8 cellular contexts compared by ENCODE assay signal in genomic region chr2:231463698-231464575, GRCh38. TPM values are rescaled to one million over a fixed set of nuclear protein-coding genes. Genes with fewer than 3 reads are reported as not detected.
DNase-seq lines count a peak whose midpoint lies in the region; ATAC-seq and TF ChIP-seq lines count a peak whose summit lies in the region.

A gene with protein sequence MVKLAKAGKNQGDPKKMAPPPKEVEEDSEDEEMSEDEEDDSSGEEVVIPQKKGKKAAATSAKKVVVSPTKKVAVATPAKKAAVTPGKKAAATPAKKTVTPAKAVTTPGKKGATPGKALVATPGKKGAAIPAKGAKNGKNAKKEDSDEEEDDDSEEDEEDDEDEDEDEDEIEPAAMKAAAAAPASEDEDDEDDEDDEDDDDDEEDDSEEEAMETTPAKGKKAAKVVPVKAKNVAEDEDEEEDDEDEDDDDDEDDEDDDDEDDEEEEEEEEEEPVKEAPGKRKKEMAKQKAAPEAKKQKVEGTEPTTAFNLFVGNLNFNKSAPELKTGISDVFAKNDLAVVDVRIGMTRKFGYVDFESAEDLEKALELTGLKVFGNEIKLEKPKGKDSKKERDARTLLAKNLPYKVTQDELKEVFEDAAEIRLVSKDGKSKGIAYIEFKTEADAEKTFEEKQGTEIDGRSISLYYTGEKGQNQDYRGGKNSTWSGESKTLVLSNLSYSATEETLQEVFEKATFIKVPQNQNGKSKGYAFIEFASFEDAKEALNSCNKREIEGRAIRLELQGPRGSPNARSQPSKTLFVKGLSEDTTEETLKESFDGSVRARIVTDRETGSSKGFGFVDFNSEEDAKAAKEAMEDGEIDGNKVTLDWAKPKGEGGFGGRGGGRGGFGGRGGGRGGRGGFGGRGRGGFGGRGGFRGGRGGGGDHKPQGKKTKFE (minus strand): TSS chr2:231464484. CDS start chr2:231464353, 131 bp downstream.

- DNase-seq in EL (peak; percentile 97), GM23338 (ENCODE audit: low spot score) (peak; percentile 81), LNCaP clone FGC (ENCODE audit: low read depth) (peak; percentile 86), foreskin fibroblast (peak; percentile 89 to 98), nucleus accumbens (lab: John Stamatoyannopoulos, UW) (peak in 41 of 56 donors; percentile 42 to 93 (median 75))
- peak; percentile 77 for DNase-seq in activated effector memory CD4-positive, alpha-beta T cell treated with Interleukin-2 at 50 U/mL for 16 hours

- no peak for TF ChIP-seq CTCF in GM23338 (conservative IDR thresholded peaks at IDR 0.05; ENCODE audit: low read depth in 2 of 2)
- no peak for TF ChIP-seq CTCF in LNCaP clone FGC (IDR thresholded peaks at IDR 0.05; ENCODE audit: control insufficient read depth, extremely low read depth, insufficient read depth)
- TF ChIP-seq CTCF in foreskin fibroblast (IDR thresholded peaks at IDR 0.05; ENCODE audit: low read depth, low read length), result no peak

- peak; percentile 90 for ATAC-seq in GM23338

- peaks cover 23% of the 10 kb centered on the region for H3K27me3 Mint-ChIP-seq in GM23338 (ENCODE audit: insufficient read depth, low read depth, poor library complexity)

- H3K36me3 ChIP-seq in GM23338 (ENCODE audit: insufficient read depth), result peaks cover 45% of the 10 kb centered on the region

- H3K27ac ChIP-seq in GM23338 (ENCODE audit: low read depth) (peak within 1 kb of the TSS; percentile 99), temporal lobe (ENCODE audit: low read depth, low read length) (peak within 1 kb of the TSS; percentile 88)

- H3K4me1 ChIP-seq in GM23338 (ENCODE audit: insufficient read depth), result peaks cover 21% of the 10 kb centered on the region

- H3K4me3 Mint-ChIP-seq in GM23338, result peak within 1 kb of the TSS; percentile 96

- peak within 1 kb of the TSS; percentile 100 for H3K4me2 ChIP-seq in GM23338

- peaks cover 9% of the 10 kb centered on the region; the same call in 2 of the 3 replicates for H3K9me3 Mint-ChIP-seq in GM23338

- no peaks in the 10 kb centered on the region for H3K9me2 ChIP-seq in GM23338 (ENCODE audit: insufficient read depth)

- peaks cover 71% of the 10 kb centered on the region for H3K79me2 ChIP-seq in GM23338 (replicated peaks; ENCODE audit: insufficient read depth)

- peaks cover 40% of the 10 kb centered on the region for H3K4me1 Mint-ChIP-seq in GM23338

- peak; percentile 99 for TF ChIP-seq POLR2A in Raji (IDR thresholded peaks at IDR 0.05; ENCODE audit: insufficient read depth, low read depth, low read length)

- peaks cover 61% of the 10 kb centered on the region for H3F3A ChIP-seq in GM23338 (replicated peaks; ENCODE audit: low read depth)

- H3K27me3 ChIP-seq in GM23338 (ENCODE audit: insufficient read depth), result no peaks in the 10 kb centered on the region

- H3K27ac Mint-ChIP-seq in GM23338, result peak within 1 kb of the TSS; percentile 100

- H3K4me3 ChIP-seq in GM23338 (peak within 1 kb of the TSS; percentile 99), LNCaP clone FGC (ENCODE audit: low read depth, low read length) (peak within 1 kb of the TSS; percentile 90), foreskin fibroblast (ENCODE audit: low read depth in 1 of 2, low read length in 2 of 2) (peak within 1 kb of the TSS; percentile 78 to 86)

- H2AFZ ChIP-seq in GM23338, result peak within 1 kb of the TSS; percentile 69; the same call in 1 of the 2 replicates

- peaks cover 49% of the 10 kb centered on the region for H4K20me1 ChIP-seq in GM23338 (replicated peaks; ENCODE audit: insufficient read depth)

- H3K36me3 Mint-ChIP-seq in GM23338 (ENCODE audit: low read depth), result peaks cover 54% of the 10 kb centered on the region

TF ChIP-seq in GM23338, 12 proteins besides CTCF, POLR2A, EP300 and RAD21:
- TF ChIP-seq CREB1 (CRISPR knock-in tag; IDR thresholded peaks at IDR 0.05; ENCODE audit: low read depth) (peak; percentile 68), REST (IDR thresholded peaks at IDR 0.05; ENCODE audit: unreplicated experiment) (peak; percentile 28), POLR2AphosphoS5 (IDR thresholded peaks at IDR 0.05; ENCODE audit: low read depth) (peak; percentile 100), JUNB (IDR thresholded peaks at IDR 0.05; ENCODE audit: unreplicated experiment) (no peak), EZH2 (IDR thresholded peaks at IDR 0.05; ENCODE audit: low read depth, unreplicated experiment) (no peak), EZH2phosphoT487 (IDR thresholded peaks at IDR 0.05; ENCODE audit: unreplicated experiment) (no peak)
- TF ChIP-seq, protein P1, sequence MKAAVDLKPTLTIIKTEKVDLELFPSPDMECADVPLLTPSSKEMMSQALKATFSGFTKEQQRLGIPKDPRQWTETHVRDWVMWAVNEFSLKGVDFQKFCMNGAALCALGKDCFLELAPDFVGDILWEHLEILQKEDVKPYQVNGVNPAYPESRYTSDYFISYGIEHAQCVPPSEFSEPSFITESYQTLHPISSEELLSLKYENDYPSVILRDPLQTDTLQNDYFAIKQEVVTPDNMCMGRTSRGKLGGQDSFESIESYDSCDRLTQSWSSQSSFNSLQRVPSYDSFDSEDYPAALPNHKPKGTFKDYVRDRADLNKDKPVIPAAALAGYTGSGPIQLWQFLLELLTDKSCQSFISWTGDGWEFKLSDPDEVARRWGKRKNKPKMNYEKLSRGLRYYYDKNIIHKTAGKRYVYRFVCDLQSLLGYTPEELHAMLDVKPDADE (IDR thresholded peaks at IDR 0.05), result 0 out of 2 replicates have a peak, but pooled peaks have one; percentile 22

RNA-seq across cellular contexts. Expression of the gene that starts here (rescaled TPM):
- 439 and 678 TPM in 2 replicates for total RNA-seq in GM23338 (2014; rRNA removed; shearing (Covaris generic))
- 2,192 and 2,269 TPM in 2 replicates for polyA plus RNA-seq in GM23338 (2016; fragmentation: Nextera tagmentation; extraction: Ambion mirVana)
- 157 TPM for total RNA-seq in temporal lobe

Comparison
In these comparisons a context has a peak if more than half of its experiments do, and no peak if none do; other contexts are left out.
1. Peak in every context shown above with its lines: DNase-seq, ATAC-seq, H3K4me3 ChIP-seq and H3K27ac ChIP-seq.